ENCODE assay signal across 33 cellular contexts in genomic region chr6:10861086-10861485, GRCh38. TPM values are rescaled to one million over a fixed set of nuclear protein-coding genes. Genes with fewer than 3 reads are reported as not detected.
"Had no signal": no experiment of that assay in that cellular context is flagged by ENCODE, and none has a peak within 500 bp of the region (broad histone marks: within the 10 kb centered on the region; RNA-seq: fewer than 3 reads in every experiment).

No MANE protein-coding gene starts in this region.

- H3K27me3 Mint-ChIP-seq: stimulated activated naive CD8-positive, alpha-beta T cell treated with anti-CD3 and anti-CD28 coated beads, Interleukin-15, Interleukin-2, amounts not matched to agents 100 ng/mL and 50 ng/mL, for 24 hours had no signal

- H3K4me3 ChIP-seq: left ventricle myocardium inferior, lung, neural progenitor cell, ovary, prostate gland, sigmoid colon, spleen, suprapubic skin, thoracic aorta, tibial artery, upper lobe of right lung, uterus had no signal

- H3K4me3 Mint-ChIP-seq: mesothelial cell of epicardium; naive B cell; natural killer cell; nephron progenitor cell; neural progenitor cell; stimulated activated effector memory CD8-positive, alpha-beta T cell treated with anti-CD3 and anti-CD28 coated beads, Interleukin-12 subunit alpha, Interleukin-12 subunit beta, amount 100 ng/mL, for 72 hours; stimulated activated naive CD8-positive, alpha-beta T cell treated with anti-CD3 and anti-CD28 coated beads, Interleukin-15, Interleukin-2, amounts not matched to agents 100 ng/mL and 50 ng/mL, for 24 hours had no signal

- H3K9me3 ChIP-seq: left ventricle myocardium inferior, neutrophil, ovary, prostate gland, sigmoid colon, spleen, suprapubic skin, thoracic aorta, tibial artery, upper lobe of right lung, uterus had no signal

- H3K36me3 ChIP-seq: left ventricle myocardium inferior, neural progenitor cell, neutrophil, ovary, prostate gland, sigmoid colon, spleen, suprapubic skin, thoracic aorta, tibial artery, upper lobe of right lung, uterus had no signal

- H3K27ac ChIP-seq: left ventricle myocardium inferior, neural progenitor cell, neutrophil, ovary, prostate gland, sigmoid colon, spleen, suprapubic skin, thoracic aorta, tibial artery, upper lobe of right lung, uterus had no signal

- H3K4me1 Mint-ChIP-seq: mesothelial cell of epicardium; naive B cell; natural killer cell; neural progenitor cell; stimulated activated effector memory CD8-positive, alpha-beta T cell treated with anti-CD3 and anti-CD28 coated beads, Interleukin-12 subunit alpha, Interleukin-12 subunit beta, amount 100 ng/mL, for 72 hours had no signal

- H3K27me3 ChIP-seq: neural progenitor cell, neutrophil, ovary, sigmoid colon, spleen, suprapubic skin, tibial artery, upper lobe of right lung, uterus had no signal

- H3K4me1 ChIP-seq: left ventricle myocardium inferior, neural progenitor cell, prostate gland, sigmoid colon, spleen, suprapubic skin, tibial artery, upper lobe of right lung, uterus had no signal

- H3K9ac ChIP-seq: neural progenitor cell had no signal

- DNase-seq: hippocampal formation; kidney glomerular epithelial cell; left colon; left ventricle myocardium inferior; mesendoderm; naive B cell; natural killer cell; nephron progenitor cell; occipital lobe; ovary; retina; right cardiac atrium; sigmoid colon; small intestine; spleen; stimulated activated CD4-positive, alpha-beta T cell treated with anti-CD3 and anti-CD28 coated beads, Interleukin-4, amount 100 ng/mL, for 24 hours; stimulated activated naive CD4-positive, alpha-beta T cell; tibial artery; trophoblast cell; upper lobe of right lung; uterus had no signal

- H3K36me3 Mint-ChIP-seq: mesothelial cell of epicardium; naive B cell; natural killer cell; neural progenitor cell; stimulated activated effector memory CD8-positive, alpha-beta T cell treated with anti-CD3 and anti-CD28 coated beads, Interleukin-12 subunit alpha, Interleukin-12 subunit beta, amount 100 ng/mL, for 72 hours had no signal

- H3K4me2 ChIP-seq: neural progenitor cell had no signal

- H3K27ac Mint-ChIP-seq: mesothelial cell of epicardium; natural killer cell; nephron progenitor cell; neural progenitor cell; stimulated activated effector memory CD8-positive, alpha-beta T cell treated with anti-CD3 and anti-CD28 coated beads, Interleukin-12 subunit alpha, Interleukin-12 subunit beta, amount 100 ng/mL, for 72 hours; stimulated activated naive CD8-positive, alpha-beta T cell treated with anti-CD3 and anti-CD28 coated beads, Interleukin-15, Interleukin-2, amounts not matched to agents 100 ng/mL and 50 ng/mL, for 24 hours had no signal

- H2AFZ ChIP-seq: neural progenitor cell had no signal

- H3K9me3 Mint-ChIP-seq: mesothelial cell of epicardium; naive B cell; natural killer cell; stimulated activated effector memory CD8-positive, alpha-beta T cell treated with anti-CD3 and anti-CD28 coated beads, Interleukin-12 subunit alpha, Interleukin-12 subunit beta, amount 100 ng/mL, for 72 hours; stimulated activated naive CD8-positive, alpha-beta T cell treated with anti-CD3 and anti-CD28 coated beads, Interleukin-15, Interleukin-2, amounts not matched to agents 100 ng/mL and 50 ng/mL, for 24 hours had no signal

RNA-seq across cellular contexts. Expression of gene GCM2, which starts 20.8 kb away (rescaled TPM):
- total RNA-seq: left colon, left ventricle myocardium inferior, lower leg skin, lung, mesothelial cell of epicardium, mononuclear cell, natural killer cell, occipital lobe, ovary, prostate gland, right cardiac atrium, sigmoid colon, spleen, subcutaneous adipose tissue, suprapubic skin, thoracic aorta, upper lobe of right lung, uterus had no signal

RNA-seq across cellular contexts. Expression of gene MAK, which starts 22.7 kb away (rescaled TPM):
- total RNA-seq: lower leg skin had no signal

RNA-seq across cellular contexts. Expression of gene SYCP2L, which starts 25.8 kb away (rescaled TPM):
- total RNA-seq: mononuclear cell had no signal
